In the genomic region with DNA sequence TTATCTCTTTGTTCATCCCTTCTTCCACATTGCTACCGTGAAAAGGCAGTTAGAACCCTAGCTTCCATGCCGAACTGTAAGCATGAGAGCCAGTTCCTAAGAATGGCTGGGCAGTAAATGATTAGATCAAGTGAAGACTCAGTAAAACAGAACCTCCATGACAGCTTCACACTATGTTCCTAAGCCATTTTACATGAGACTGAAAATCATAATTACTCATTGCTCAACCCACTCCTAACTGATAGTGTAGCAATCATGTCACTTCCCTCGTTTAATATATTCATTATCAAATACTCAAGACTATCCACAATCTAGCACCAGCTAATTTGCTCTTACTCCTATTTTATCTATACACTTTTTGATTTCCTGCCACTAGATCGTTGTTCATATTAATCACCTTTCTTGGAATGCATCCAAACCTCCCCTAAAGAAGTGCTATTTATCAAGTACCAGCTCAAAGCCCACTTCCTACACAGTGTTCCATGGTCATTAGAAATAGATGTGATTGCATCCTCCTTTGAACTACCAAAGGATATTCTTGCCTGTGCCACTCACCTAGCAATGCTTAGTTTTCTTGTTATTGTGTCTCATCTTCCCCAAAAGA, we compare ENCODE assay signal across 11 cellular contexts. TPM values are rescaled to one million over a fixed set of nuclear protein-coding genes. Genes with fewer than 3 reads are reported as not detected.
DNase-seq lines count a peak whose midpoint lies in the region; ATAC-seq and TF ChIP-seq lines count a peak whose summit lies in the region.
"Had no signal": no experiment of that assay in that cellular context is flagged by ENCODE, and none has a peak within 500 bp of the region (broad histone marks: within the 10 kb centered on the region; RNA-seq: fewer than 3 reads in every experiment).

No MANE protein-coding gene starts in this region.

- intact Hi-C loops in uterus (cut with DNase I; ENCODE audit: low total_unique reads), result loop anchor here (10.0 kb wide), 1 partner anchor 246 kb away; no protein-coding TSS in a partner anchor

- peaks cover 82% of the 10 kb centered on the region for H3K4me1 Mint-ChIP-seq in activated T-cell treated with anti-CD3 and anti-CD28 coated beads, Interleukin-2, amount 50 U/mL, for 72 hours (ENCODE audit: low read depth)
- peaks cover 39 to 61% of the 10 kb centered on the region in 2 donors for H3K4me1 Mint-ChIP-seq in effector memory CD8-positive, alpha-beta T cell (ENCODE audit: low read depth in 2 of 2)
- H3K4me1 Mint-ChIP-seq in stimulated activated naive CD8-positive, alpha-beta T cell treated with anti-CD3 and anti-CD28 coated beads, Interleukin-15, amount 100 ng/mL, for 72 hours, result peaks cover 59% of the 10 kb centered on the region

- H3K9me3 Mint-ChIP-seq in activated T-cell treated with anti-CD3 and anti-CD28 coated beads, Interleukin-2, amount 50 U/mL, for 72 hours, result peaks cover 0 to 3% of the 10 kb centered on the region in 2 donors
- no peaks in the 10 kb centered on the region for H3K9me3 Mint-ChIP-seq in effector memory CD8-positive, alpha-beta T cell
- H3K9me3 Mint-ChIP-seq in stimulated activated naive CD8-positive, alpha-beta T cell treated with anti-CD3 and anti-CD28 coated beads, Interleukin-15, amount 100 ng/mL, for 72 hours, result peaks cover 0 to 6% of the 10 kb centered on the region in 2 donors

- no peaks in the 10 kb centered on the region for H3K9me3 ChIP-seq in uterus
- H3K9me3 ChIP-seq: BE2C had no signal

- TF ChIP-seq POLR2A in uterus (IDR thresholded peaks at IDR 0.05), result no peak

- H3K27me3 Mint-ChIP-seq in activated T-cell treated with anti-CD3 and anti-CD28 coated beads, Interleukin-2, amount 50 U/mL, for 72 hours (ENCODE audit: low read depth), result no peaks in the 10 kb centered on the region
- H3K27me3 Mint-ChIP-seq in effector memory CD8-positive, alpha-beta T cell, result no peaks in the 10 kb centered on the region
- H3K27me3 Mint-ChIP-seq in stimulated activated naive CD8-positive, alpha-beta T cell treated with anti-CD3 and anti-CD28 coated beads, Interleukin-15, amount 100 ng/mL, for 72 hours, result no peaks in the 10 kb centered on the region

- no peaks in the 10 kb centered on the region for H3K36me3 ChIP-seq in uterus
- H3K36me3 ChIP-seq: BE2C had no signal

- peak; percentile 55 to 74 for ATAC-seq in activated T-cell treated with anti-CD3 and anti-CD28 coated beads, Interleukin-2, amount 50 U/mL, for 72 hours (replicated peaks in 1 of 2)
- ATAC-seq in effector memory CD8-positive, alpha-beta T cell (replicated peaks), result peak; percentile 18
- ATAC-seq in stimulated activated naive CD8-positive, alpha-beta T cell treated with anti-CD3 and anti-CD28 coated beads, Interleukin-15, amount 100 ng/mL, for 72 hours, result peak; percentile 77
- ATAC-seq in HG02973 (IDR thresholded peaks at IDR 0.05; ENCODE audit: unreplicated experiment), result no peak

- no peak overlapping the region for H3K4me3 ChIP-seq in uterus

- no peak for DNase-seq in activated T-cell treated with anti-CD3 and anti-CD28 coated beads, Interleukin-2, amount 50 U/mL, for 72 hours
- DNase-seq in activated T-cell treated with anti-CD3 and anti-CD28 coated beads for 4 hours (no peak), NCI-H69 (lab: John Stamatoyannopoulos, UW) (peak; percentile 20), uterus (no peak)
- no peak for DNase-seq in effector memory CD8-positive, alpha-beta T cell
- DNase-seq in stimulated activated naive CD8-positive, alpha-beta T cell treated with anti-CD3 and anti-CD28 coated beads, Interleukin-15, amount 100 ng/mL, for 72 hours, result no peak
- no peak for DNase-seq in effector CD8-positive, alpha-beta T cell (lab: John Stamatoyannopoulos, UW)
- DNase-seq: BE2C; effector memory CD4-positive, alpha-beta T cell; NCI-H1436 treated with DMSO at 0.1 percent for 48 hours had no signal

- H3K36me3 Mint-ChIP-seq in activated T-cell treated with anti-CD3 and anti-CD28 coated beads, Interleukin-2, amount 50 U/mL, for 72 hours (ENCODE audit: insufficient read depth in 2 of 2), result peaks cover 11 to 13% of the 10 kb centered on the region in 2 donors
- no peaks in the 10 kb centered on the region for H3K36me3 Mint-ChIP-seq in effector memory CD8-positive, alpha-beta T cell (ENCODE audit: insufficient read depth)

- H3K4me1 ChIP-seq in uterus, result peaks cover 0 to 5% of the 10 kb centered on the region in 2 donors

- no peaks in the 10 kb centered on the region for H3K27me3 ChIP-seq in uterus
- H3K27me3 ChIP-seq: BE2C had no signal

- no peak overlapping the region for H3K27ac ChIP-seq in uterus

- peak overlapping the region; percentile 20 to 78 for H3K4me3 Mint-ChIP-seq in activated T-cell treated with anti-CD3 and anti-CD28 coated beads, Interleukin-2, amount 50 U/mL, for 72 hours
- peak overlapping the region in 1 of 2 donors; percentile 9 for H3K4me3 Mint-ChIP-seq in effector memory CD8-positive, alpha-beta T cell
- H3K4me3 Mint-ChIP-seq in stimulated activated naive CD8-positive, alpha-beta T cell treated with anti-CD3 and anti-CD28 coated beads, Interleukin-15, amount 100 ng/mL, for 72 hours, result peak overlapping the region; percentile 22 to 33

- no peak for TF ChIP-seq CTCF in uterus (IDR thresholded peaks at IDR 0.05)

- peak overlapping the region; percentile 85 for H3K27ac Mint-ChIP-seq in activated T-cell treated with anti-CD3 and anti-CD28 coated beads, Interleukin-2, amount 50 U/mL, for 72 hours
- peak overlapping the region; percentile 27 to 58 for H3K27ac Mint-ChIP-seq in effector memory CD8-positive, alpha-beta T cell
- H3K27ac Mint-ChIP-seq in stimulated activated naive CD8-positive, alpha-beta T cell treated with anti-CD3 and anti-CD28 coated beads, Interleukin-15, amount 100 ng/mL, for 72 hours, result peak overlapping the region in 1 of 2 donors; percentile 55

RNA-seq across cellular contexts. Expression of gene TMEM30A, which starts 6.0 kb away (rescaled TPM):
- 10 to 100 TPM; 56.2 to 63.9 TPM for total RNA-seq in activated T-cell treated with anti-CD3 and anti-CD28 coated beads, Interleukin-2, amount 50 U/mL, for 72 hours
- 100 to 1,000 TPM in 2 of 4 donors, 10 to 100 TPM in 2; 71.0 to 194 (median 125) TPM for total RNA-seq in uterus

RNA-seq across cellular contexts. Expression of gene COX7A2, which starts 35.0 kb away (rescaled TPM):
- 100 to 1,000 TPM; 311 to 325 TPM for total RNA-seq in activated T-cell treated with anti-CD3 and anti-CD28 coated beads, Interleukin-2, amount 50 U/mL, for 72 hours
- total RNA-seq in uterus, result 1,000 to 10,000 TPM in 1 of 4 donors, 100 to 1,000 TPM in 2, 10 to 100 TPM in 1; 58.5 to 1,788 (median 211) TPM
